ENCODE assay signal across 8 cellular contexts in genomic region chr4:20544645-20545044, GRCh38.
A peak's percentile ranks its signal among the peaks of the same experiment; 100 is the strongest.
DNase-seq lines count a peak whose midpoint lies in the region; ATAC-seq, FAIRE-seq and TF ChIP-seq lines count a peak whose summit lies in the region.
"Had no signal": no experiment of that assay in that cellular context is flagged by ENCODE, and none has a peak within 500 bp of the region (broad histone marks: within the 10 kb centered on the region; RNA-seq: fewer than 3 reads in every experiment).

No MANE protein-coding gene starts in this region.

- POLR2A ChIA-PET in K562 (lab: Yijun Ruan, JAX) = no interaction called here
- POLR2A ChIA-PET in HepG2 (lab: Yijun Ruan, JAX) = no interaction called here
- POLR2A ChIA-PET in activated CD4-positive, alpha-beta T cell treated with anti-CD3 and anti-CD28 coated beads, Interleukin-2, amount 10 ng/mL, durations not matched to agents 7 days and 5 days (lab: Charles Lee) = no interaction called here

- FAIRE-seq in K562 (lab: Jason Lieb, UNC) (peak; percentile 58), HepG2 (lab: Jason Lieb, UNC) (no peak)

- ATAC-seq in GM19351 (IDR thresholded peaks at IDR 0.05; ENCODE audit: unreplicated experiment) (peak; percentile 68), K562 (peak; percentile 54; the same call in 2 of the 3 replicates), HepG2 (peak; percentile 54; the same call in 2 of the 3 replicates), GM21737 (IDR thresholded peaks at IDR 0.05; ENCODE audit: unreplicated experiment) (no peak)

- no peaks in the 10 kb centered on the region for H3K9me1 ChIP-seq in K562 (ENCODE audit: control insufficient read depth, insufficient read depth, low read length)

- no TSS peak for BruUV-seq in K562 (replicated peaks; lab: Mats Ljungman, UMichigan)
- no TSS peak for BruUV-seq in HepG2 (replicated peaks; lab: Mats Ljungman, UMichigan)

- H3K4me2 ChIP-seq in K562 (ENCODE audit: insufficient read depth, low read length) (no peak overlapping the region), HepG2 (ENCODE audit: low read depth, low read length) (no peak overlapping the region)

- H3K79me2 ChIP-seq in K562 (ENCODE audit: control insufficient read depth, insufficient read depth, low read length) (no peaks in the 10 kb centered on the region), HepG2 (ENCODE audit: insufficient read depth, low read length) (no peaks in the 10 kb centered on the region)

- TF ChIP-seq POLR2A in K562 (conservative IDR thresholded peaks at IDR 0.05) = no peak
- TF ChIP-seq POLR2A in HepG2 (IDR thresholded peaks at IDR 0.05; ENCODE audit: insufficient read depth in 1 of 2, low read depth in 2 of 2, low read length in 2 of 2) = no peak

- intact Hi-C loops in K562 (cut with micrococcal nuclease) (loop anchor here (1.0 to 2.0 kb wide), 2 partner anchors 122 to 140 kb away; no protein-coding TSS in a partner anchor), HepG2 (cut with micrococcal nuclease; ENCODE audit: unreplicated experiment) (loop anchor here (1.0 to 10.0 kb wide), 3 partner anchors 122 to 232 kb away; no protein-coding TSS in a partner anchor)

- H3K9me3 ChIP-seq in K562 (replicated peaks; ENCODE audit: control insufficient read depth, insufficient read depth, low read depth, low read length) = no peaks in the 10 kb centered on the region
- H3K9me3 ChIP-seq in HepG2 (ENCODE audit: low read length) = no peaks in the 10 kb centered on the region

- H3K4me1 ChIP-seq in K562 (replicated peaks in 1 of 2; ENCODE audit: control insufficient read depth in 2 of 2, insufficient read depth in 2 of 2, low read length in 2 of 2) (no peaks in the 10 kb centered on the region), HepG2 (ENCODE audit: insufficient read depth, low read length) (no peaks in the 10 kb centered on the region)

- WGBS in K562 (ENCODE audit: insufficient coverage, low coverage, missing lambda C conversion rate) = 1% methylated on average over 3 of the region's 3 CpGs
- WGBS in HepG2 (ENCODE audit: low lambda C conversion rate) = 2% methylated on average over 3 of the region's 3 CpGs

- H3K27me3 ChIP-seq in K562 (ENCODE audit: control insufficient read depth in 2 of 2, insufficient read depth in 2 of 2, low read length in 2 of 2) (no peaks in the 10 kb centered on the region), HepG2 (ENCODE audit: control insufficient read depth in 1 of 2, insufficient read depth in 2 of 2, low read length in 2 of 2) (no peaks in the 10 kb centered on the region)

- no peak overlapping the region for H3K27ac Mint-ChIP-seq in activated CD4-positive, alpha-beta T cell treated with anti-CD3 and anti-CD28 coated beads, Interleukin-2, amount 10 ng/mL, durations not matched to agents 7 days and 5 days
- H3K27ac Mint-ChIP-seq: T-helper 1 cell treated with Interleukin-12 subunit alpha and Interleukin-12 subunit beta and Interleukin-4 antibody, amounts not matched to agents 30 μg/mL and 1 μg/mL, for 36 hours had no signal

- H3K4me1 Mint-ChIP-seq in activated CD4-positive, alpha-beta T cell treated with anti-CD3 and anti-CD28 coated beads, Interleukin-2, amount 10 ng/mL, durations not matched to agents 7 days and 5 days = no peaks in the 10 kb centered on the region

- H3K9ac ChIP-seq in K562 (ENCODE audit: insufficient read depth in 1 of 2, low read depth in 2 of 2, low read length in 2 of 2) = no peak overlapping the region
- no peak overlapping the region for H3K9ac ChIP-seq in HepG2 (ENCODE audit: insufficient read depth, low read depth, low read length)

- H3K36me3 Mint-ChIP-seq in activated CD4-positive, alpha-beta T cell treated with anti-CD3 and anti-CD28 coated beads, Interleukin-2, amount 10 ng/mL, durations not matched to agents 7 days and 5 days (ENCODE audit: low read depth) = no peaks in the 10 kb centered on the region

- no peaks in the 10 kb centered on the region for H3K9me3 Mint-ChIP-seq in activated CD4-positive, alpha-beta T cell treated with anti-CD3 and anti-CD28 coated beads, Interleukin-2, amount 10 ng/mL, durations not matched to agents 7 days and 5 days
- H3K9me3 Mint-ChIP-seq: T-helper 1 cell treated with Interleukin-12 subunit alpha and Interleukin-12 subunit beta and Interleukin-4 antibody, amounts not matched to agents 30 μg/mL and 1 μg/mL, for 36 hours had no signal

- H2AFZ ChIP-seq in K562 (ENCODE audit: low read depth, low read length) (no peak overlapping the region), HepG2 (ENCODE audit: low read length) (no peak overlapping the region)

- H3K27me3 Mint-ChIP-seq in activated CD4-positive, alpha-beta T cell treated with anti-CD3 and anti-CD28 coated beads, Interleukin-2, amount 10 ng/mL, durations not matched to agents 7 days and 5 days = no peaks in the 10 kb centered on the region

- peak; percentile 37 for DNase-seq in NCI-H146 (lab: John Stamatoyannopoulos, UW)
- DNase-seq in K562 (ENCODE audit: extremely low read depth in 1 of 4, low spot score in 3 of 4) = peak in 3 of 4 experiments; percentile 10 to 21 (median 13)
- DNase-seq in HepG2 (ENCODE audit: low spot score) = peak; percentile 14
- no peak for DNase-seq in activated CD4-positive, alpha-beta T cell treated with anti-CD3 and anti-CD28 coated beads, Interleukin-2, amount 10 ng/mL, durations not matched to agents 7 days and 5 days
- no peak for DNase-seq in GM19240 (ENCODE audit: insufficient read length, low spot score)

- no peak overlapping the region for H3K4me3 ChIP-seq in K562
- H3K4me3 ChIP-seq in HepG2 (replicated peaks in 1 of 3; ENCODE audit: insufficient read depth in 1 of 3, low read depth in 2 of 3, low read length in 3 of 3) = no peak overlapping the region

- no peak overlapping the region for H3K27ac ChIP-seq in K562 (ENCODE audit: extremely low read depth, low read depth, low read length)
- no peak overlapping the region for H3K27ac ChIP-seq in HepG2 (ENCODE audit: extremely low read length, insufficient read depth, low read length)

- no peak overlapping the region for H3K4me3 Mint-ChIP-seq in activated CD4-positive, alpha-beta T cell treated with anti-CD3 and anti-CD28 coated beads, Interleukin-2, amount 10 ng/mL, durations not matched to agents 7 days and 5 days
- H3K4me3 Mint-ChIP-seq: T-helper 1 cell treated with Interleukin-12 subunit alpha and Interleukin-12 subunit beta and Interleukin-4 antibody, amounts not matched to agents 30 μg/mL and 1 μg/mL, for 36 hours had no signal

- in situ Hi-C loops in K562 (cut with MboI) (no loop called here), HepG2 (cut with HindIII; ENCODE audit: extremely low pct_ligation_motif_present, low pct_unique_long_range_greater_than_20kb) (loop anchor here (5.0 kb wide), 1 partner anchor 122 kb away; no protein-coding TSS in a partner anchor)

- H4K20me1 ChIP-seq in K562 (replicated peaks; ENCODE audit: control insufficient read depth, insufficient read depth, low read length) = no peaks in the 10 kb centered on the region
- no peaks in the 10 kb centered on the region for H4K20me1 ChIP-seq in HepG2 (ENCODE audit: insufficient read depth, low read length)

- CTCF ChIA-PET in K562 (lab: Yijun Ruan, JAX; ENCODE audit: low intra/inter-chr PET ratio) = interaction anchor here (1.6 kb wide), 1 partner anchor 126 kb away, joined by 4 read pairs; no protein-coding TSS in a partner anchor
- CTCF ChIA-PET in HepG2 (lab: Yijun Ruan, JAX; ENCODE audit: low intra/inter-chr PET ratio, low total read pairs) = interaction anchor here (2.4 kb wide), 1 partner anchor 126 kb away, joined by 15 read pairs; no protein-coding TSS in a partner anchor
- CTCF ChIA-PET in activated CD4-positive, alpha-beta T cell treated with anti-CD3 and anti-CD28 coated beads, Interleukin-2, amount 10 ng/mL, durations not matched to agents 7 days and 5 days (lab: Charles Lee) = no interaction called here

- TF ChIP-seq EP300 in K562 (IDR thresholded peaks at IDR 0.05; ENCODE audit: low read length) = no peak
- no peak for TF ChIP-seq EP300 in HepG2 (IDR thresholded peaks at IDR 0.05; ENCODE audit: low read depth in 2 of 2, low read length in 2 of 2)
- TF ChIP-seq EP300 in HepG2 (CRISPR knock-in tag; IDR thresholded peaks at IDR 0.05; ENCODE audit: borderline replicate concordance) = no peak

- H3K36me3 ChIP-seq in K562 (ENCODE audit: control insufficient read depth, insufficient read depth, low read length) (no peaks in the 10 kb centered on the region), HepG2 (replicated peaks in 1 of 2; ENCODE audit: control insufficient read depth in 1 of 2, insufficient read depth in 2 of 2, low read length in 2 of 2) (no peaks in the 10 kb centered on the region)

- peak; percentile 19 to 57 (median 34); a peak in 3 of 6 replicates for TF ChIP-seq CTCF in K562 (IDR thresholded peaks at IDR 0.05 in 2 of 3, conservative IDR thresholded peaks at IDR 0.05 in 1 of 3; ENCODE audit: insufficient read depth in 2 of 3, low read depth in 1 of 3, low read length in 3 of 3)
- TF ChIP-seq CTCF in HepG2 (CRISPR knock-in tag; IDR thresholded peaks at IDR 0.05) = peak; percentile 48

- peak in 1 of 2 experiments; percentile 53; a peak in 3 of 4 replicates for TF ChIP-seq RAD21 in K562 (CRISPR knock-in tag; conservative IDR thresholded peaks at IDR 0.05 in 1 of 2, IDR thresholded peaks at IDR 0.05 in 1 of 2)
- TF ChIP-seq RAD21 in HepG2 (CRISPR knock-in tag; IDR thresholded peaks at IDR 0.05) = no peak

TF ChIP-seq in K562, 482 proteins besides CTCF, POLR2A, EP300 and RAD21 (continues in another document):
- TF ChIP-seq GATAD2B (IDR thresholded peaks at IDR 0.05; ENCODE audit: borderline replicate concordance) (no peak), BRF1 (IDR thresholded peaks at IDR 0.05; ENCODE audit: borderline replicate concordance, extremely low read depth, insufficient read length) (no peak)

TF ChIP-seq in HepG2, 621 proteins besides CTCF, POLR2A, EP300 and RAD21:
- TF ChIP-seq ISX (CRISPR knock-in tag; conservative IDR thresholded peaks at IDR 0.05) (no peak), SMC3 (IDR thresholded peaks at IDR 0.05; ENCODE audit: low read length) (peak; percentile 26; the same call in 1 of the 2 replicates), STAG1 (CRISPR knock-in tag; IDR thresholded peaks at IDR 0.05) (peak; percentile 63)

Comparison
In these comparisons a context has a peak if more than half of its experiments do, and no peak if none do; other contexts are left out.
1. DNase-seq: peak in NCI-H146 (single experiment), K562 (3 of 4) and HepG2 (single experiment); none in activated CD4-positive, alpha-beta T cell treated with anti-CD3 and anti-CD28 coated beads, Interleukin-2, amount 10 ng/mL, durations not matched to agents 7 days and 5 days (single experiment) and GM19240 (single experiment).